8 cellular contexts compared by ENCODE assay signal in the genomic region with DNA sequence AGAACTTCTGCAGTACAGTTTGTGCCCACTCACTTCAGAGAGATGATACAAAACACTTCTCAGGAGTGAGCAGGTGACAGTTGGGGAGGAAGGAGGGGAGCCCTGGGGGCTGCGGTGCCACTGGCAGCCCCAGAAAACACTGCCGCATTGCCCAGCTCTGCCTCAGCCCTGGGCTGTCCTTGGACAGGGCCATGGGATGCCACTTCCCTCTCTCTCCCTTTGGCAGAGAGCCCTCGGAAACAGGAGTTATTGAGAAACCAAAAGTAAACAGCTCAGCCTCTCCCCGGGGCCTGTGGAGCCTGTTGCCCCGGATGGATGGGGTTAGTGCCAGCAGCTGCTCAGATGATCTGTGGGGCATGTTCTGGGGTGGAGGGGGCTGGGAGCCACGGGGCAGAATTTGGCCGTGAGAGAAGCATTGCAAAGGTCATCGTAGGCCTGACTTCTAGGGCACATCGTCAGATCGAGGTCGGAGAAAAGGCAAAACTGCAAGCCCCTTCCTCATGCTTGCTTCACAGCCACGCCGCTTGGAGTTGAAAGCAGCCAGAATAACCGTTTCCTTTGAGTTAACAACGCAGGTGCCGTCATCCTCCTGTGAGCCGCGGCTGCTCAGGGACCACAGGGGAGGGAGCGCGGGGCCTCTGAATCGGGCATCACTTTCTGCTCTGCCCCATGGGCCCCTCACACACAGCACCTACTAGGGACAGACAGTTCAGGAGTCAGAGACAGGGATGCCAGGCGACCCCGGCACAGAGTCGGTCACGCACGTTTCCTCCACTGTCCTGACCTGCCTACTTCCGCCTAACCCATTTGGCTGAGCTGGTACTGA.
DNase-seq lines count a peak whose midpoint lies in the region; ATAC-seq and TF ChIP-seq lines count a peak whose summit lies in the region.

No MANE protein-coding gene starts in this region.

- TF ChIP-seq CTCF in hepatocyte (IDR thresholded peaks at IDR 0.05; ENCODE audit: poor library complexity), result no peak

- H3K4me3 ChIP-seq in BLaER1, result peak overlapping the region; percentile 51
- no peak overlapping the region for H3K4me3 ChIP-seq in hepatocyte

- 70% methylated on average over 27 of the region's 27 CpGs for WGBS in hepatocyte (ENCODE audit: low lambda C conversion rate, missing lambda C conversion rate)

- H3K4me1 Mint-ChIP-seq in activated naive CD8-positive, alpha-beta T cell treated with anti-CD3 and anti-CD28 coated beads, Interleukin-2, amount 10 ng/mL, durations not matched to agents 7 days and 5 days, result peaks cover 17% of the 10 kb centered on the region

- H3K27me3 ChIP-seq in BLaER1 (no peaks in the 10 kb centered on the region), hepatocyte (no peaks in the 10 kb centered on the region)

- H3K79me2 ChIP-seq in hepatocyte, result no peaks in the 10 kb centered on the region

- H3K9me2 ChIP-seq in hepatocyte (replicated peaks; ENCODE audit: insufficient read depth), result no peaks in the 10 kb centered on the region

- H3K4me3 Mint-ChIP-seq in activated naive CD8-positive, alpha-beta T cell treated with anti-CD3 and anti-CD28 coated beads, Interleukin-2, amount 10 ng/mL, durations not matched to agents 7 days and 5 days, result peak overlapping the region; percentile 84

- peak; percentile 61 for DNase-seq in GM19238 (ENCODE audit: insufficient read length, low spot score)
- DNase-seq in RPMI8226, result peak; percentile 86
- peak; percentile 70 for DNase-seq in activated naive CD8-positive, alpha-beta T cell treated with anti-CD3 and anti-CD28 coated beads, Interleukin-2, amount 10 ng/mL, durations not matched to agents 7 days and 5 days
- DNase-seq in hepatocyte (ENCODE audit: low spot score), result peak; percentile 64
- DNase-seq in stimulated activated CD4-positive, alpha-beta T cell treated with anti-CD3 and anti-CD28 coated beads, Interleukin-15, amount 100 ng/mL, for 48 hours (ENCODE audit: low read depth in 2 of 2), result peak; percentile 24 to 39
- DNase-seq in NOMO-1 (lab: John Stamatoyannopoulos, UW; ENCODE audit: unreplicated experiment in 2 of 2), result no peak

- peak overlapping the region; percentile 77 for H3K9ac ChIP-seq in BLaER1

- no peaks in the 10 kb centered on the region for H4K20me1 ChIP-seq in BLaER1
- no peaks in the 10 kb centered on the region for H4K20me1 ChIP-seq in hepatocyte (ENCODE audit: insufficient read depth, poor library complexity, severe bottlenecking)

- H2AFZ ChIP-seq in hepatocyte, result no peak overlapping the region

- no peaks in the 10 kb centered on the region for H3K27me3 Mint-ChIP-seq in activated naive CD8-positive, alpha-beta T cell treated with anti-CD3 and anti-CD28 coated beads, Interleukin-2, amount 10 ng/mL, durations not matched to agents 7 days and 5 days

- H3K27ac ChIP-seq in BLaER1 (peak overlapping the region; percentile 96), hepatocyte (peak overlapping the region; percentile 53)

- H3K27ac Mint-ChIP-seq in activated naive CD8-positive, alpha-beta T cell treated with anti-CD3 and anti-CD28 coated beads, Interleukin-2, amount 10 ng/mL, durations not matched to agents 7 days and 5 days, result peak overlapping the region; percentile 95

- no peaks in the 10 kb centered on the region for H3K36me3 Mint-ChIP-seq in activated naive CD8-positive, alpha-beta T cell treated with anti-CD3 and anti-CD28 coated beads, Interleukin-2, amount 10 ng/mL, durations not matched to agents 7 days and 5 days

- POLR2A ChIA-PET in activated naive CD8-positive, alpha-beta T cell treated with anti-CD3 and anti-CD28 coated beads, Interleukin-2, amount 10 ng/mL, durations not matched to agents 7 days and 5 days (lab: Charles Lee), result interaction anchor here (0.6 to 1.5 kb wide), 3 partner anchors 10 to 143 kb away, joined by 3 to 7 read pairs (median 5); no protein-coding TSS in a partner anchor

- peak; percentile 78 for ATAC-seq in HG03460 (IDR thresholded peaks at IDR 0.05; ENCODE audit: unreplicated experiment)
- peak; percentile 89 for ATAC-seq in activated naive CD8-positive, alpha-beta T cell treated with anti-CD3 and anti-CD28 coated beads, Interleukin-2, amount 10 ng/mL, durations not matched to agents 7 days and 5 days (ENCODE audit: low read depth)

- peaks cover 17% of the 10 kb centered on the region; the same call in 1 of the 2 replicates for H3K36me3 ChIP-seq in BLaER1
- H3K36me3 ChIP-seq in hepatocyte (replicated peaks; ENCODE audit: insufficient read depth, low read depth), result no peaks in the 10 kb centered on the region

- peaks cover 60% of the 10 kb centered on the region for H3K4me1 ChIP-seq in BLaER1
- H3K4me1 ChIP-seq in hepatocyte (ENCODE audit: insufficient read depth), result peaks cover 16% of the 10 kb centered on the region

- H3K4me2 ChIP-seq in BLaER1 (peak overlapping the region; percentile 78), hepatocyte (peak overlapping the region; percentile 39)

- H3K9me3 ChIP-seq in BLaER1 (peaks cover 19% of the 10 kb centered on the region), hepatocyte (ENCODE audit: low read depth) (no peaks in the 10 kb centered on the region)

- H3K9me3 Mint-ChIP-seq in activated naive CD8-positive, alpha-beta T cell treated with anti-CD3 and anti-CD28 coated beads, Interleukin-2, amount 10 ng/mL, durations not matched to agents 7 days and 5 days, result peaks cover 2% of the 10 kb centered on the region

Comparison
In these comparisons a context has a peak if more than half of its experiments do, and no peak if none do; other contexts are left out.
1. DNase-seq: peak in GM19238 (single experiment), RPMI8226 (single experiment), activated naive CD8-positive, alpha-beta T cell treated with anti-CD3 and anti-CD28 coated beads, Interleukin-2, amount 10 ng/mL, durations not matched to agents 7 days and 5 days (single experiment), hepatocyte (single experiment) and stimulated activated CD4-positive, alpha-beta T cell treated with anti-CD3 and anti-CD28 coated beads, Interleukin-15, amount 100 ng/mL, for 48 hours (2 of 2); none in NOMO-1 (0 of 2).